In the genomic region with DNA sequence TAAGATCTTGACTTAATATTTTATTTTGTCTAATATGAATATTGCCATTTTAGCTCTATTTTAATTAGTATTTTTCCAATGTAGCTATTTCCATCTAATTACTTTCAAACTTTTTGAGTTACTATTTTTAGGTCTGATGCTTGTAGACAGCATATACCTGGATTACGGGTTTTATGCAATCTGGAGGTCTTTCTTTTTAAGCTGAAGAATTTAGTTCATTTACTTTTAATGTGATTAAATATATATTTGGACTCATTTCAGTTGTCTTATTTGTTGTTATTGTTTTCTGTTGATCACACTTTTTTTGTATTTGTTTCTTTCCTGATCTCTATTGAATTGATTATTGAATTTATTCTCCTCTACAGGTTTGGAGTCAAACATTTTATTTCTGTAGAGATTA, we compare ENCODE assay signal across 35 cellular contexts.
"Had no signal": no experiment of that assay in that cellular context is flagged by ENCODE, and none has a peak within 500 bp of the region (broad histone marks: within the 10 kb centered on the region; RNA-seq: fewer than 3 reads in every experiment).

No MANE protein-coding gene starts in this region.

- DNase-seq: Karpas-422, Kasumi-1, MG63, MM.1S, MV-4-11, NCI-H1048, NCI-H1092, NCI-H1092 treated with DMSO at 0.1 percent for 48 hours, NCI-H1105, NCI-H1105 treated with DMSO at 0.1 percent for 48 hours, NCI-H1417, NCI-H1417 treated with DMSO at 0.1 percent for 48 hours, NCI-H1436, NCI-H1436 treated with DMSO at 0.1 percent for 48 hours, NCI-H146, NCI-H1694, NCI-H1694 treated with DMSO at 0.1 percent for 48 hours, NCI-H187, NCI-H187 treated with DMSO at 0.1 percent for 48 hours, NCI-H1930, NCI-H2029, NCI-H2029 treated with DMSO at 0.1 percent for 48 hours, NCI-H2081, NCI-H2081 treated with DMSO at 0.1 percent for 48 hours, NCI-H2107, NCI-H2171, NCI-H2171 treated with DMSO at 0.1 percent for 48 hours, NCI-H2227 treated with DMSO at 0.1 percent for 48 hours, NCI-H226, NCI-H345, NCI-H446, NCI-H446 treated with DMSO at 0.1 percent for 48 hours, NCI-H510A, NCI-H510A treated with DMSO at 0.1 percent for 48 hours, NCI-H524 had no signal

- H3K9me3 ChIP-seq: MG63 had no signal

- H3K4me3 ChIP-seq: MG63 had no signal

- H3K27me3 ChIP-seq: MG63 had no signal

- H3K36me3 ChIP-seq: MG63 had no signal
